ENCODE assay signal across 8 cellular contexts in genomic region chr17:48678141-48678971, GRCh38. TPM values are rescaled to one million over a fixed set of nuclear protein-coding genes. Genes with fewer than 3 reads are reported as not detected.
A peak's percentile ranks its signal among the peaks of the same experiment; 100 is the strongest.
DNase-seq lines count a peak whose midpoint lies in the region; ATAC-seq and TF ChIP-seq lines count a peak whose summit lies in the region.

No MANE protein-coding gene starts in this region.

- no peaks in the 10 kb centered on the region for H3K36me3 Mint-ChIP-seq in neural crest cell (ENCODE audit: low read depth)

- peaks cover 46% of the 10 kb centered on the region for H3K27me3 ChIP-seq in HUES6 (ENCODE audit: control insufficient read depth, insufficient read depth, low read length)

- no peak overlapping the region for H3K27ac ChIP-seq in HUES6 (ENCODE audit: low read depth, low read length)
- no peak overlapping the region for H3K27ac ChIP-seq in substantia nigra (ENCODE audit: low read depth, low read length, poor library complexity, severe bottlenecking)

- peaks cover 4% of the 10 kb centered on the region; the same call in 1 of the 2 replicates for H3K4me1 ChIP-seq in HUES6 (ENCODE audit: control insufficient read depth, insufficient read depth, low read length)

- H3K9ac ChIP-seq in HUES6 (ENCODE audit: low read length): peak overlapping the region; percentile 25

- no peaks in the 10 kb centered on the region for H3K9me3 Mint-ChIP-seq in neural crest cell

- ATAC-seq in HG03025 (IDR thresholded peaks at IDR 0.05; ENCODE audit: low FRiP score, unreplicated experiment): no peak

- H3K4me3 ChIP-seq in HUES6 (ENCODE audit: low read depth, low read length): peak overlapping the region; percentile 69

- DNase-seq in GM10248 (ENCODE audit: extremely low spot score) (peak; percentile 89), RKO (ENCODE audit: low spot score) (peak; percentile 27), fibroblast of the conjunctiva (ENCODE audit: low read depth) (peak; percentile 1), neural crest cell (ENCODE audit: low read depth, low spot score) (peak; percentile 76), substantia nigra (lab: John Stamatoyannopoulos, UW) (peak in 41 of 49 donors; percentile 0 to 58 (median 21))
- peak; percentile 45 to 58 for DNase-seq in activated T-helper 1 cell treated with anti-CD3 and anti-CD28 coated beads, Interleukin-2, amount 50 U/mL, for 16 hours (ENCODE audit: low read depth in 1 of 2, low spot score in 1 of 2)

- H3K36me3 ChIP-seq in HUES6 (ENCODE audit: control insufficient read depth, insufficient read depth, low read length): no peaks in the 10 kb centered on the region

- H3K27ac Mint-ChIP-seq in neural crest cell (ENCODE audit: unreplicated experiment): no peak overlapping the region

- no peaks in the 10 kb centered on the region for H3K9me3 ChIP-seq in HUES6 (ENCODE audit: control insufficient read depth, insufficient read depth, low read depth, low read length)

- no peak overlapping the region for H3K4me3 Mint-ChIP-seq in neural crest cell

- CTCF ChIA-PET in GM10248 (lab: Yijun Ruan, JAX): interaction anchor here (0.6 to 5.6 kb wide), 72 partner anchors 9 to 794 kb away, joined by 3 to 78 read pairs (median 4); partner anchors contain the start of genes ATP5MC1, HOXB9 and PRAC2

- TF ChIP-seq CTCF in GM10248 (IDR thresholded peaks at IDR 0.05; ENCODE audit: control extremely low read depth, extremely low read depth, low read depth, missing control alignments) (peak; percentile 92), neural crest cell (conservative IDR thresholded peaks at IDR 0.05) (peak; percentile 97)

- H3K4me1 Mint-ChIP-seq in neural crest cell: no peaks in the 10 kb centered on the region

- POLR2A ChIA-PET in GM10248 (lab: Yijun Ruan, JAX): no interaction called here

- peaks cover 97% of the 10 kb centered on the region for H3K27me3 Mint-ChIP-seq in neural crest cell (ENCODE audit: low read depth)

RNA-seq across cellular contexts. Expression of gene PRAC1, which starts 44.0 kb away (rescaled TPM):
- total RNA-seq in neural crest cell: not detected in 2 replicates

RNA-seq across cellular contexts. Expression of gene PRAC2, which starts 44.6 kb away (rescaled TPM):
- total RNA-seq in neural crest cell: not detected in 2 replicates

RNA-seq across cellular contexts. Expression of gene HOXB13, which starts 50.2 kb away (rescaled TPM):
- not detected in 2 replicates for total RNA-seq in neural crest cell

RNA-seq across cellular contexts. Expression of gene HOXB9, which starts 52.2 kb away (rescaled TPM):
- total RNA-seq in neural crest cell: 84.1 and 89.8 TPM in 2 replicates

Comparison
In these comparisons a context has a peak if more than half of its experiments do, and no peak if none do; other contexts are left out.
1. DNase-seq: peak in every context shown above with its lines; median percentile 89 in GM10248; 76 in neural crest cell; 52 in activated T-helper 1 cell treated with anti-CD3 and anti-CD28 coated beads, Interleukin-2, amount 50 U/mL, for 16 hours; 27 in RKO; 21 in substantia nigra; 1 in fibroblast of the conjunctiva.